In the genomic region with DNA sequence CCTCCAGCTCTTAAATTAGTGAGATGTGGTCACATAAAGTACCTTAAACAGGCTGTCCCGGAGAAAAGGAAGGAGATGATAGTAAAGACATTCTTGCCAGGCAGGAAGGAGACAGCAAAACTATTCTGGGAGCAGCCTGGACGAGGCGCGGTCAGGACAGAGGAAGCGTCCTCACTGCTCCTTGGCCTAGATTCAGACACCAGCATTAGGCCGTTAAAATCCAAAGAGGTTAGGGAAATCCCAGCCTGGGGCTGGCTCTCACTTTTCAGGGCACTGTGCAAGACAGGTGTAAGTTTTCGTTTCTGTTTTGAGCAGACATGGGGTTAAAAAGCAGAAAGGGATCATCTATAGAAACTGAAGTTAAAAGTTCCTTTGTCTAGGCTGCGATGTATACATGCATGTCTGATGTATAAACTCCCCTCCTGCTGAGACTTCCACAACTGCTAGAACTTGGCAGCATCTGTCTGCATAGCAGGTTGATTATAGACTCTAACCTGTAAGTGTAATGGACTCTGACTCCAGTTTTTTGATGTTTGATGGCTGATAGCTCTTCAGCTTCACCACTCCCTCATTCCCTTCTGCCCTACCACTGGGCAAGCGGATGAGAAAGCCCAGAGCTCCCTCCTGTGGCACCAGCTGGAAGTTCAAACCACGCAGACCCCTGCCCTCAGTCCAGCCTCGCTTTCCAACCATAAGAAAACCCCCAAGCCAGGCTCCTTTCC, we compare ENCODE assay signal across 8 cellular contexts. TPM values are rescaled to one million over a fixed set of nuclear protein-coding genes. Genes with fewer than 3 reads are reported as not detected.
DNase-seq lines count a peak whose midpoint lies in the region; ATAC-seq and TF ChIP-seq lines count a peak whose summit lies in the region.

No MANE protein-coding gene starts in this region.

- H3K27ac ChIP-seq in CD4-positive, CD25-positive, alpha-beta regulatory T cell (ENCODE audit: insufficient read depth, low read length, poor library complexity, severe bottlenecking) = peak overlapping the region; percentile 88
- H3K27ac ChIP-seq in epithelial cell of prostate = peak overlapping the region; percentile 82
- peak overlapping the region; percentile 85 for H3K27ac ChIP-seq in thymus (ENCODE audit: low read depth)

- H3K36me3 ChIP-seq in CD4-positive, CD25-positive, alpha-beta regulatory T cell (ENCODE audit: control insufficient read depth, insufficient read depth, low read length) = no peaks in the 10 kb centered on the region
- H3K36me3 ChIP-seq in thymus (ENCODE audit: control insufficient read depth, insufficient read depth) = no peaks in the 10 kb centered on the region

- intact Hi-C loops in natural killer cell (cut with micrococcal nuclease) = loop anchor here (1.0 kb wide), 2 partner anchors 193 to 242 kb away; no protein-coding TSS in a partner anchor

- no peaks in the 10 kb centered on the region for H3K9me3 Mint-ChIP-seq in CD4-positive, CD25-positive, alpha-beta regulatory T cell
- no peaks in the 10 kb centered on the region for H3K9me3 Mint-ChIP-seq in natural killer cell

- ATAC-seq in CD4-positive, CD25-positive, alpha-beta regulatory T cell (ENCODE audit: low read depth in 2 of 2) = peak; percentile 73 to 75
- ATAC-seq in GM19025 (IDR thresholded peaks at IDR 0.05; ENCODE audit: low read depth, unreplicated experiment) (peak; percentile 86), HG03175 (IDR thresholded peaks at IDR 0.05; ENCODE audit: unreplicated experiment) (peak; percentile 70), natural killer cell (peak; percentile 41 to 66 (median 58))

- no peaks in the 10 kb centered on the region for H3K9me3 ChIP-seq in CD4-positive, CD25-positive, alpha-beta regulatory T cell (ENCODE audit: control insufficient read depth in 2 of 2, low read length in 2 of 2)
- no peaks in the 10 kb centered on the region for H3K9me3 ChIP-seq in thymus (ENCODE audit: control insufficient read depth)

- H3K27ac Mint-ChIP-seq in CD4-positive, CD25-positive, alpha-beta regulatory T cell = peak overlapping the region; percentile 96 to 98 (median 98)
- peak overlapping the region; percentile 32 to 73 for H3K27ac Mint-ChIP-seq in natural killer cell

- DNase-seq in CD4-positive, CD25-positive, alpha-beta regulatory T cell = peak; percentile 38 to 80 (median 60)
- DNase-seq in NCI-H748 (lab: John Stamatoyannopoulos, UW; ENCODE audit: unreplicated experiment) = peak; percentile 63
- peak; percentile 75 for DNase-seq in activated CD8-positive, alpha-beta memory T cell treated with anti-CD3 and anti-CD28 coated beads, Interleukin-2, amount 50 U/mL, for 48 hours
- no peak for DNase-seq in epithelial cell of prostate (ENCODE audit: low read depth, low spot score)
- no peak for DNase-seq in natural killer cell

- 85% methylated on average over 11 of the region's 11 CpGs for WGBS in thymus

- H3K4me3 ChIP-seq in CD4-positive, CD25-positive, alpha-beta regulatory T cell (ENCODE audit: low read depth, low read length) = peak overlapping the region; percentile 88
- no peak overlapping the region for H3K4me3 ChIP-seq in thymus (ENCODE audit: low read length)

- H3K4me1 ChIP-seq in CD4-positive, CD25-positive, alpha-beta regulatory T cell (ENCODE audit: control insufficient read depth, insufficient read depth, low read length, poor library complexity, severe bottlenecking) = peaks cover 29% of the 10 kb centered on the region
- H3K4me1 ChIP-seq in thymus (ENCODE audit: control insufficient read depth, insufficient read depth, low read length) = no peaks in the 10 kb centered on the region

- H3K27me3 ChIP-seq in CD4-positive, CD25-positive, alpha-beta regulatory T cell (ENCODE audit: control insufficient read depth, insufficient read depth, low read length) = no peaks in the 10 kb centered on the region
- no peaks in the 10 kb centered on the region for H3K27me3 ChIP-seq in thymus (ENCODE audit: control insufficient read depth, insufficient read depth)

- peaks cover 3% of the 10 kb centered on the region for H3K36me3 Mint-ChIP-seq in CD4-positive, CD25-positive, alpha-beta regulatory T cell
- no peaks in the 10 kb centered on the region for H3K36me3 Mint-ChIP-seq in natural killer cell

- H3K4me1 Mint-ChIP-seq in CD4-positive, CD25-positive, alpha-beta regulatory T cell = peaks cover 22 to 34% (median 26%) of the 10 kb centered on the region in 4 donors
- H3K4me1 Mint-ChIP-seq in natural killer cell = peaks cover 6 to 8% of the 10 kb centered on the region in 2 donors

- no peak for TF ChIP-seq CTCF in natural killer cell (IDR thresholded peaks at IDR 0.05)

- H3K4me3 Mint-ChIP-seq in CD4-positive, CD25-positive, alpha-beta regulatory T cell = peak overlapping the region; percentile 85 to 96 (median 88)
- H3K4me3 Mint-ChIP-seq in natural killer cell = peak overlapping the region; percentile 61

- no peaks in the 10 kb centered on the region for H3K27me3 Mint-ChIP-seq in CD4-positive, CD25-positive, alpha-beta regulatory T cell
- H3K27me3 Mint-ChIP-seq in natural killer cell (ENCODE audit: low read depth in 2 of 2) = peaks cover 6 to 37% of the 10 kb centered on the region in 2 donors

RNA-seq across cellular contexts. Expression of gene STPG1, which starts 21.5 kb away (rescaled TPM):
- 3.4 TPM for total RNA-seq in CD4-positive, CD25-positive, alpha-beta regulatory T cell
- polyA plus RNA-seq in CD4-positive, CD25-positive, alpha-beta regulatory T cell = 1 to 10 TPM; 1.1 to 5.3 (median 2.7) TPM
- 1 to 10 TPM in 2 of 3 donors, under 1 TPM in 1; 0.87 to 1.7 (median 1.1) TPM for total RNA-seq in natural killer cell
- 3.5 TPM for polyA plus RNA-seq in thymus

RNA-seq across cellular contexts. Expression of gene NIPAL3, which starts 23.6 kb away (rescaled TPM):
- total RNA-seq in CD4-positive, CD25-positive, alpha-beta regulatory T cell = 57.0 TPM
- 10 to 100 TPM; 62.1 to 70.2 (median 65.2) TPM for polyA plus RNA-seq in CD4-positive, CD25-positive, alpha-beta regulatory T cell
- 10 to 100 TPM; 16.6 to 31.9 (median 29.4) TPM for total RNA-seq in natural killer cell
- 9.2 TPM for polyA plus RNA-seq in thymus

Comparison
In these comparisons a context has a peak if more than half of its experiments do, and no peak if none do; other contexts are left out.
1. DNase-seq: peak in CD4-positive, CD25-positive, alpha-beta regulatory T cell (3 of 3), NCI-H748 (single experiment) and activated CD8-positive, alpha-beta memory T cell treated with anti-CD3 and anti-CD28 coated beads, Interleukin-2, amount 50 U/mL, for 48 hours (single experiment); none in epithelial cell of prostate (single experiment) and natural killer cell (single experiment).
2. Peak in every context shown above with its lines, with median percentiles within 50 percentile points of each other: ATAC-seq and H3K27ac ChIP-seq.